ENCODE assay signal across 8 cellular contexts in the genomic region with DNA sequence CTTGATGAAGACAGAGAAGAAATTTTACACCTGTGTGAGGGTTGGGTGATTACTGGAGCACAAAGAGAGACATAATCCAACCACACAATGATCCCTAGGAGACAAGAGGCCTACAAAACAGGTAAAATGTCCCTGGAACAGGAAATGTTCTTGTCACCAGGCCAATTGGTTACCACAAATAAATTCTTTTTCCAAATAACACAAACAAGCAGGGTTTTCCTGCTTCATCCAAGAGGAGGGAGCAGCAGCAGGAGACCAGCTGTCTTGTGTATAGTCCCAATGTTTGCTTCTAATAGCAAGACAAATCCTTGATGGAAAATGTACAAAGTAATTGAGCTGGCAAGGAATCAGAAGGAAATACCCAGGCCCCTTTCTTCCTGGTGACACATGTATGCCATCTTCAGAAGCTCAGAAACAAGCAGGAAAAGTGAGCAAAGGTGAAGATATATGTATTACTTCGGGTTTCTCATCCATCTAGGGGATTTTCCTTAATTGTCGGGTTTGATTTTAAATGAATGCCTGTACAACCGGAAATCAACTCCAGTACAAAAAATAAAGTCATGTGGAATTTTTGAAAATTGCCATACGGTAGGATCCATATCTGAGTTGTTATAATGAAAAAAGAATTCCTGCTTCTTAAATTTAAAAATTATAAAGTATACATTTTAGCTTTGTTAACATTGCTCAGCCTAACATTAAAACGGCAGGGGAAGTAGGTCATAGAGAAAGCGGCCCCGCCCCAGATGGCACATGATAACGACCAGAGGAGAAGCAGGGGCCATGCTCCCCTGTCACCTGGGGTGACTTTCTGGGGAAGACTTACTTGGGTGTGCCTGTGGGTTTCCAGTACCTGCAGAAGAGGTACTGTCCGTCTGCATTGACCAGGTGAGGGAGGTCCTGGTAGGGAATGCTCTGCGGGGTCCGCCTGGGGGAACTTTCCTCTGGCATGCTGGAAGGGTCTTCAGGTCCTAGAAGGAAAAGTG. TPM values are rescaled to one million over a fixed set of nuclear protein-coding genes. Genes with fewer than 3 reads are reported as not detected.
A peak's percentile ranks its signal among the peaks of the same experiment; 100 is the strongest.
DNase-seq lines count a peak whose midpoint lies in the region; ATAC-seq and TF ChIP-seq lines count a peak whose summit lies in the region.

No MANE protein-coding gene starts in this region.

- H2AFZ ChIP-seq in PC-9, result no peak overlapping the region; the same call in 1 of the 2 replicates

- H3K27me3 ChIP-seq in PC-9 (ENCODE audit: insufficient read depth, low read depth), result no peaks in the 10 kb centered on the region
- H3K27me3 ChIP-seq in skeletal muscle satellite cell (ENCODE audit: control insufficient read depth, insufficient read depth, low read length), result no peaks in the 10 kb centered on the region

- ATAC-seq in Right ventricle myocardium inferior, result no peak
- no peak for ATAC-seq in left cardiac atrium
- no peak for ATAC-seq in HG03159 (IDR thresholded peaks at IDR 0.05; ENCODE audit: unreplicated experiment)

- CTCF ChIA-PET in PC-9 (lab: Charles Lee), result interaction anchor here (0.6 to 1.8 kb wide), 4 partner anchors 20 to 354 kb away, joined by 8 to 19 read pairs (median 11); no protein-coding TSS in a partner anchor

- no peak for TF ChIP-seq CTCF in PC-9 (conservative IDR thresholded peaks at IDR 0.05)
- TF ChIP-seq CTCF in fibroblast of villous mesenchyme (IDR thresholded peaks at IDR 0.05; ENCODE audit: insufficient read depth, low read depth, low read length), result no peak

- H3K4me1 ChIP-seq in PC-9 (replicated peaks; ENCODE audit: insufficient read depth), result peaks cover 59% of the 10 kb centered on the region
- H3K4me1 ChIP-seq in skeletal muscle satellite cell (ENCODE audit: control insufficient read depth, insufficient read depth, low read length), result peaks cover 43% of the 10 kb centered on the region

- intact Hi-C loops in Right ventricle myocardium inferior (cut with DNase I) (loop anchor here (2.0 to 5.0 kb wide), 4 partner anchors 34 to 229 kb away; a partner anchor contains a TSS), left cardiac atrium (cut with DNase I) (loop anchor here (2.0 to 10.0 kb wide), 2 partner anchors 124 to 126 kb away; no protein-coding TSS in a partner anchor), PC-9 (cut with micrococcal nuclease; ENCODE audit: unreplicated experiment) (loop anchor here (1.0 kb wide), 2 partner anchors 74 to 138 kb away; no protein-coding TSS in a partner anchor)

- peaks cover 3% of the 10 kb centered on the region; the same call in 1 of the 2 replicates for H3K36me3 ChIP-seq in PC-9 (ENCODE audit: low read depth)
- H3K36me3 ChIP-seq in skeletal muscle satellite cell (ENCODE audit: insufficient read depth, low read length), result peaks cover 20% of the 10 kb centered on the region

- peak overlapping the region; percentile 93 for H3K27ac ChIP-seq in PC-9

- DNase-seq in Right ventricle myocardium inferior (ENCODE audit: missing footprints), result peak; percentile 78
- no peak for DNase-seq in left cardiac atrium
- DNase-seq in PC-9, result peak; percentile 52 to 86
- DNase-seq in fibroblast of villous mesenchyme (ENCODE audit: low read depth), result peak; percentile 61
- no peak for DNase-seq in epidermal melanocyte (ENCODE audit: insufficient read length, low spot score)
- no peak for DNase-seq in activated CD4-positive, CD25-positive, alpha-beta regulatory T cell (lab: John Stamatoyannopoulos, UW)

- peak overlapping the region; percentile 76 for H3K4me3 ChIP-seq in PC-9
- H3K4me3 ChIP-seq in fibroblast of villous mesenchyme (ENCODE audit: low read depth, low read length), result peak overlapping the region; percentile 81
- H3K4me3 ChIP-seq in skeletal muscle satellite cell (ENCODE audit: low read length), result peak overlapping the region; percentile 99

- no peaks in the 10 kb centered on the region for H3K9me2 ChIP-seq in PC-9 (ENCODE audit: insufficient read depth)

- 0 out of 2 replicates have a peak, but pooled peaks cover 4% of the 10 kb centered on the region for H3K79me2 ChIP-seq in PC-9 (ENCODE audit: low read depth)

- POLR2A ChIA-PET in PC-9 (lab: Charles Lee; ENCODE audit: unreplicated experiment), result interaction anchor here (0.6 to 0.7 kb wide), 2 partner anchors 75 to 84 kb away, joined by 3 to 6 read pairs; no protein-coding TSS in a partner anchor

- BruUV-seq in PC-9 (replicated peaks; lab: Mats Ljungman, UMichigan), result no TSS peak

- H3F3A ChIP-seq in PC-9 (ENCODE audit: insufficient read depth, low read depth), result peaks cover 68% of the 10 kb centered on the region

- H4K20me1 ChIP-seq in PC-9 (ENCODE audit: insufficient read depth), result no peaks in the 10 kb centered on the region

- H3K9me3 ChIP-seq in PC-9 (ENCODE audit: insufficient read depth, low read depth) (no peaks in the 10 kb centered on the region), skeletal muscle satellite cell (replicated peaks; ENCODE audit: low read length) (no peaks in the 10 kb centered on the region)

- H3K9ac ChIP-seq in skeletal muscle satellite cell (ENCODE audit: low read depth, low read length), result peak overlapping the region; percentile 93

- H3K4me2 ChIP-seq in PC-9, result peak overlapping the region; percentile 81
- peak overlapping the region; percentile 100 for H3K4me2 ChIP-seq in skeletal muscle satellite cell (ENCODE audit: low read length)

RNA-seq across cellular contexts. Expression of a gene that starts 1.2 kb away (rescaled TPM):
- total RNA-seq in Right ventricle myocardium inferior (74.1 TPM), left cardiac atrium (100 to 1,000 TPM in 1 of 2 donors, 10 to 100 TPM in 1; 95.4 to 122 TPM), PC-9 (2021) (28.2 and 30.7 TPM in 2 replicates), fibroblast of villous mesenchyme (82.1 and 141 TPM in 2 replicates)
- 34.0 and 68.8 TPM in 2 replicates for total RNA-seq in skeletal muscle satellite cell (2012; rRNA removed)

Comparison
In these comparisons a context has a peak if more than half of its experiments do, and no peak if none do; other contexts are left out.
1. DNase-seq: peak in Right ventricle myocardium inferior (single experiment), PC-9 (2 of 2) and fibroblast of villous mesenchyme (single experiment); none in left cardiac atrium (single experiment), epidermal melanocyte (single experiment) and activated CD4-positive, CD25-positive, alpha-beta regulatory T cell (0 of 4).
2. Peak in every context shown above with its lines, with median percentiles within 50 percentile points of each other: H3K4me3 ChIP-seq.